ENCODE assay signal across 1 cellular context in the genomic region with DNA sequence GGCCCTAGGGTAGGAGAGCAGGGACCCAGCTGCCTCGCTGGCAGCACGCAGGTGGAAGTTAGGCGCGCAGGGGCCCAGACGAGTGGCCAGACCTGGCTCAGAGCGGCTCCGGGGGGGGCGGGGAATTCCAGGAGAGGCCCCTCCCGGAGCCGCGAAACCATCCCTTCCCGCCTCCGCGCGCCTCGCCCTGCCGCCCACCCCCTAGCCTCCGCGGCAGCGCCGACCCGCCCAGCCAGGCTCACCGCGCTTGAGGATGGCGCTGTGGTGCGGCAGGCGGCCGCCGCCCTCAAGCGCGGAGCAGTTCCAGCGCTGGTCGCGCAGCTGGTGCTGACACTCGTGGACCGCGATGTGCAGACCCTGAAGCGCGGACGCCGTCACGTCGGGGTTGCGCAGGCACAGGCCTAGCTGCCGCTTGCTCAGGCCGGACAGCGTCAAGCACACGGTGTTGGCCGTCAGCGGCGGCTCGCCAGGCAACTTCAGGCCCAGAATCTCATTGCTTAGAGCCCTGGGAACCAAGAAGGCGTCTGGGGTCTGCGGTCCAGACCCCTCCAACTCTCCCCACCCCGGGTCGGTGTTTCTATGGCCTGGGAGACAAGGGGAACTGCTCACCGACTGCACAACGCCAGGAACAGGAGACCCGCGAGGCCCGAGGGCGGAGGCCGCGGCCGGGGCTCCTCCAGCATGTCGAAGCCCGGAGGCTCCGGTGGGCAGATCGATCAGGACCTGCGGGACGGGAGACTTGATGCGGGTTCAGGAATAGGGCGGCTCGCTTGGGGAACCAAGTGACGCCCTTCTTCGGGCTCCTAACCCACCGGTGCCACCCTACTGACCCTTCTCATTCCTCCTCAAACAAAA.
TF ChIP-seq lines count a peak whose summit lies in the region.

No MANE protein-coding gene starts in this region.

TF ChIP-seq in WTC11, 78 proteins besides CTCF, POLR2A, EP300 and RAD21 (continued from another document):
- TF ChIP-seq FOXP1 (CRISPR knock-in tag; IDR thresholded peaks at IDR 0.05; ENCODE audit: borderline replicate concordance) (peak; percentile 65; the same call in 1 of the 2 replicates), MYBL2 (CRISPR knock-in tag; IDR thresholded peaks at IDR 0.05) (no peak), TEAD4 (CRISPR knock-in tag; IDR thresholded peaks at IDR 0.05) (no peak), SOX15 (CRISPR knock-in tag; IDR thresholded peaks at IDR 0.05) (no peak), TP53 (CRISPR knock-in tag; IDR thresholded peaks at IDR 0.05) (peak; percentile 80)
- TF ChIP-seq, protein P1, sequence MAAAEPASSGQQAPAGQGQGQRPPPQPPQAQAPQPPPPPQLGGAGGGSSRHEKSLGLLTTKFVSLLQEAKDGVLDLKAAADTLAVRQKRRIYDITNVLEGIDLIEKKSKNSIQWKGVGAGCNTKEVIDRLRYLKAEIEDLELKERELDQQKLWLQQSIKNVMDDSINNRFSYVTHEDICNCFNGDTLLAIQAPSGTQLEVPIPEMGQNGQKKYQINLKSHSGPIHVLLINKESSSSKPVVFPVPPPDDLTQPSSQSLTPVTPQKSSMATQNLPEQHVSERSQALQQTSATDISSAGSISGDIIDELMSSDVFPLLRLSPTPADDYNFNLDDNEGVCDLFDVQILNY (CRISPR knock-in tag; IDR thresholded peaks at IDR 0.05), result 0 out of 2 replicates have a peak, but pooled peaks have one; percentile 28
- TF ChIP-seq, protein P2, sequence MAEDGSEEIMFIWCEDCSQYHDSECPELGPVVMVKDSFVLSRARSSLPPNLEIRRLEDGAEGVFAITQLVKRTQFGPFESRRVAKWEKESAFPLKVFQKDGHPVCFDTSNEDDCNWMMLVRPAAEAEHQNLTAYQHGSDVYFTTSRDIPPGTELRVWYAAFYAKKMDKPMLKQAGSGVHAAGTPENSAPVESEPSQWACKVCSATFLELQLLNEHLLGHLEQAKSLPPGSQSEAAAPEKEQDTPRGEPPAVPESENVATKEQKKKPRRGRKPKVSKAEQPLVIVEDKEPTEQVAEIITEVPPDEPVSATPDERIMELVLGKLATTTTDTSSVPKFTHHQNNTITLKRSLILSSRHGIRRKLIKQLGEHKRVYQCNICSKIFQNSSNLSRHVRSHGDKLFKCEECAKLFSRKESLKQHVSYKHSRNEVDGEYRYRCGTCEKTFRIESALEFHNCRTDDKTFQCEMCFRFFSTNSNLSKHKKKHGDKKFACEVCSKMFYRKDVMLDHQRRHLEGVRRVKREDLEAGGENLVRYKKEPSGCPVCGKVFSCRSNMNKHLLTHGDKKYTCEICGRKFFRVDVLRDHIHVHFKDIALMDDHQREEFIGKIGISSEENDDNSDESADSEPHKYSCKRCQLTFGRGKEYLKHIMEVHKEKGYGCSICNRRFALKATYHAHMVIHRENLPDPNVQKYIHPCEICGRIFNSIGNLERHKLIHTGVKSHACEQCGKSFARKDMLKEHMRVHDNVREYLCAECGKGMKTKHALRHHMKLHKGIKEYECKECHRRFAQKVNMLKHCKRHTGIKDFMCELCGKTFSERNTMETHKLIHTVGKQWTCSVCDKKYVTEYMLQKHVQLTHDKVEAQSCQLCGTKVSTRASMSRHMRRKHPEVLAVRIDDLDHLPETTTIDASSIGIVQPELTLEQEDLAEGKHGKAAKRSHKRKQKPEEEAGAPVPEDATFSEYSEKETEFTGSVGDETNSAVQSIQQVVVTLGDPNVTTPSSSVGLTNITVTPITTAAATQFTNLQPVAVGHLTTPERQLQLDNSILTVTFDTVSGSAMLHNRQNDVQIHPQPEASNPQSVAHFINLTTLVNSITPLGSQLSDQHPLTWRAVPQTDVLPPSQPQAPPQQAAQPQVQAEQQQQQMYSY (CRISPR knock-in tag; IDR thresholded peaks at IDR 0.05), result no peak
